1 cellular context compared by ENCODE assay signal in genomic region chr6:137927777-137928218, GRCh38.
TF ChIP-seq lines count a peak whose summit lies in the region.

No MANE protein-coding gene starts in this region.

TF ChIP-seq in K562, 482 proteins besides CTCF, POLR2A, EP300 and RAD21 (continued from another document and continues in another):
- TF ChIP-seq KDM5B (IDR thresholded peaks at IDR 0.05; ENCODE audit: insufficient replicate concordance, low read depth, low read length) (no peak), PPARD (CRISPR knock-in tag; IDR thresholded peaks at IDR 0.05) (no peak), NFIC (IDR thresholded peaks at IDR 0.05) (peak; percentile 83), TSHZ1 (CRISPR knock-in tag; IDR thresholded peaks at IDR 0.05) (no peak), ZBTB49 (CRISPR knock-in tag; IDR thresholded peaks at IDR 0.05; ENCODE audit: borderline replicate concordance) (no peak), TCF3 (CRISPR knock-in tag; IDR thresholded peaks at IDR 0.05) (no peak), DDX20 (tag; IDR thresholded peaks at IDR 0.05; ENCODE audit: low read depth) (no peak), ZNF830 (CRISPR knock-in tag; IDR thresholded peaks at IDR 0.05) (no peak), DIDO1 (tag; IDR thresholded peaks at IDR 0.05; ENCODE audit: low read depth) (peak; percentile 52; the same call in 1 of the 2 replicates), ATF1 (CRISPR knock-in tag; IDR thresholded peaks at IDR 0.05) (no peak), ATF1 (tag; IDR thresholded peaks at IDR 0.05) (no peak), KLF13 (tag; IDR thresholded peaks at IDR 0.05; ENCODE audit: borderline replicate concordance, low read depth) (no peak), RCOR1 (IDR thresholded peaks at IDR 0.05; ENCODE audit: borderline replicate concordance in 1 of 2, low read depth in 2 of 2, low read length in 2 of 2) (0 out of 4 replicates have a peak, but pooled peaks of 1 of the 2 experiments have one; percentile 21), ZNF165 (CRISPR knock-in tag; IDR thresholded peaks at IDR 0.05; ENCODE audit: borderline replicate concordance) (no peak), ARID3A (IDR thresholded peaks at IDR 0.05; ENCODE audit: borderline replicate concordance, low read depth, low read length) (no peak), DMBX1 (CRISPR knock-in tag; IDR thresholded peaks at IDR 0.05; ENCODE audit: borderline replicate concordance) (peak; percentile 46; the same call in 1 of the 2 replicates), TBL1XR1 (IDR thresholded peaks at IDR 0.05; ENCODE audit: low read length in 2 of 2) (peak in 1 of 2 experiments; percentile 44; a peak in 1 of 4 replicates), RBM14 (IDR thresholded peaks at IDR 0.05; ENCODE audit: borderline replicate concordance, insufficient read depth, low read depth, low read length) (no peak), HMGN3 (IDR thresholded peaks at IDR 0.05; ENCODE audit: borderline replicate concordance, extremely low read depth, insufficient read length, low read depth, low read length) (no peak), ZNF436 (CRISPR knock-in tag; IDR thresholded peaks at IDR 0.05) (no peak), PREB (CRISPR knock-in tag; IDR thresholded peaks at IDR 0.05) (no peak), CREB5 (CRISPR knock-in tag; IDR thresholded peaks at IDR 0.05) (no peak), STAT6 (CRISPR knock-in tag; IDR thresholded peaks at IDR 0.05) (no peak), FOXK1 (CRISPR knock-in tag; IDR thresholded peaks at IDR 0.05; ENCODE audit: borderline replicate concordance) (no peak), ZNF23 (CRISPR knock-in tag; IDR thresholded peaks at IDR 0.05) (no peak), ZNF778 (CRISPR knock-in tag; IDR thresholded peaks at IDR 0.05) (no peak), ZNF785 (CRISPR knock-in tag; IDR thresholded peaks at IDR 0.05) (no peak), SMARCA5 (IDR thresholded peaks at IDR 0.05) (no peak), KDM2B (CRISPR knock-in tag; IDR thresholded peaks at IDR 0.05) (no peak), ZNF717 (CRISPR knock-in tag; IDR thresholded peaks at IDR 0.05) (no peak), ZBTB7A (IDR thresholded peaks at IDR 0.05; ENCODE audit: borderline replicate concordance, control insufficient read depth, low read depth, low read length) (no peak), CREB3 (tag; conservative IDR thresholded peaks at IDR 0.05; ENCODE audit: low read depth) (no peak), PHTF2 (CRISPR knock-in tag; IDR thresholded peaks at IDR 0.05) (no peak), MEF2D (tag; conservative IDR thresholded peaks at IDR 0.05; ENCODE audit: low read depth) (no peak), SAFB (IDR thresholded peaks at IDR 0.05; ENCODE audit: borderline replicate concordance, low read depth, low read length) (no peak), NR2C1 (IDR thresholded peaks at IDR 0.05) (no peak), NR2C1 (tag; IDR thresholded peaks at IDR 0.05) (0 out of 2 replicates have a peak, but pooled peaks have one; percentile 16), YY1 (IDR thresholded peaks at IDR 0.05; ENCODE audit: borderline replicate concordance in 1 of 3, control insufficient read depth in 1 of 3, extremely low read depth in 1 of 3, insufficient read depth in 3 of 3, insufficient read length in 1 of 3, insufficient replicate concordance in 2 of 3, low read depth in 1 of 3, low read length in 2 of 3) (no peak), E2F6 (IDR thresholded peaks at IDR 0.05; ENCODE audit: borderline replicate concordance in 1 of 2, extremely low read depth in 1 of 2, insufficient read depth in 1 of 2, insufficient read length in 1 of 2, low read depth in 1 of 2, low read length in 1 of 2, poor library complexity in 1 of 2, severe bottlenecking in 1 of 2) (peak; percentile 28 to 81), NBN (IDR thresholded peaks at IDR 0.05; ENCODE audit: low read depth) (no peak), SIN3B (IDR thresholded peaks at IDR 0.05; ENCODE audit: low read depth) (no peak), KAT2B (IDR thresholded peaks at IDR 0.05; ENCODE audit: low read depth, low read length) (no peak), ZNF316 (IDR thresholded peaks at IDR 0.05) (no peak), U2AF1 (optimal IDR thresholded peaks at IDR 0.05; ENCODE audit: low read depth, low read length) (no peak), E4F1 (CRISPR knock-in tag; IDR thresholded peaks at IDR 0.05; ENCODE audit: borderline replicate concordance) (no peak), PHF8 (IDR thresholded peaks at IDR 0.05; ENCODE audit: borderline replicate concordance, low read length) (no peak), ZNF146 (CRISPR knock-in tag; IDR thresholded peaks at IDR 0.05; ENCODE audit: unreplicated experiment) (no peak)
